ENCODE assay signal across 1 cellular context in the genomic region with DNA sequence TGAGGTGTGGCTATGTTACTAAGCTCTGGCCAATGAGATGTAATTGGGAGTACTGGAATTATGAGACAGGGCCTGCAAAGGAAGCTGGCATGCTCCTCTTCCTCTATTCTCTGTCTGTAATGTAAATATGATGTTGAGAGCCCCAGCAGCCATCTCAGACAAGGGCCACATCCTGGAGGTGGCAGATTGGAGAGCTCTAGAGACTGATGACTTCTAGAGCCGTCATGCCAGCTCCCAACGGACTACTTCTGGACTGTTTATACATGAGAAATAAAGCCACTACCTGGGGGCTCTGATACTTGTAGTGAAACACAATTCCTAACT.
TF ChIP-seq lines count a peak whose summit lies in the region.

No MANE protein-coding gene starts in this region.

TF ChIP-seq in HepG2, 621 proteins besides CTCF, POLR2A, EP300 and RAD21 (continued from another document):
- TF ChIP-seq, protein P1, sequence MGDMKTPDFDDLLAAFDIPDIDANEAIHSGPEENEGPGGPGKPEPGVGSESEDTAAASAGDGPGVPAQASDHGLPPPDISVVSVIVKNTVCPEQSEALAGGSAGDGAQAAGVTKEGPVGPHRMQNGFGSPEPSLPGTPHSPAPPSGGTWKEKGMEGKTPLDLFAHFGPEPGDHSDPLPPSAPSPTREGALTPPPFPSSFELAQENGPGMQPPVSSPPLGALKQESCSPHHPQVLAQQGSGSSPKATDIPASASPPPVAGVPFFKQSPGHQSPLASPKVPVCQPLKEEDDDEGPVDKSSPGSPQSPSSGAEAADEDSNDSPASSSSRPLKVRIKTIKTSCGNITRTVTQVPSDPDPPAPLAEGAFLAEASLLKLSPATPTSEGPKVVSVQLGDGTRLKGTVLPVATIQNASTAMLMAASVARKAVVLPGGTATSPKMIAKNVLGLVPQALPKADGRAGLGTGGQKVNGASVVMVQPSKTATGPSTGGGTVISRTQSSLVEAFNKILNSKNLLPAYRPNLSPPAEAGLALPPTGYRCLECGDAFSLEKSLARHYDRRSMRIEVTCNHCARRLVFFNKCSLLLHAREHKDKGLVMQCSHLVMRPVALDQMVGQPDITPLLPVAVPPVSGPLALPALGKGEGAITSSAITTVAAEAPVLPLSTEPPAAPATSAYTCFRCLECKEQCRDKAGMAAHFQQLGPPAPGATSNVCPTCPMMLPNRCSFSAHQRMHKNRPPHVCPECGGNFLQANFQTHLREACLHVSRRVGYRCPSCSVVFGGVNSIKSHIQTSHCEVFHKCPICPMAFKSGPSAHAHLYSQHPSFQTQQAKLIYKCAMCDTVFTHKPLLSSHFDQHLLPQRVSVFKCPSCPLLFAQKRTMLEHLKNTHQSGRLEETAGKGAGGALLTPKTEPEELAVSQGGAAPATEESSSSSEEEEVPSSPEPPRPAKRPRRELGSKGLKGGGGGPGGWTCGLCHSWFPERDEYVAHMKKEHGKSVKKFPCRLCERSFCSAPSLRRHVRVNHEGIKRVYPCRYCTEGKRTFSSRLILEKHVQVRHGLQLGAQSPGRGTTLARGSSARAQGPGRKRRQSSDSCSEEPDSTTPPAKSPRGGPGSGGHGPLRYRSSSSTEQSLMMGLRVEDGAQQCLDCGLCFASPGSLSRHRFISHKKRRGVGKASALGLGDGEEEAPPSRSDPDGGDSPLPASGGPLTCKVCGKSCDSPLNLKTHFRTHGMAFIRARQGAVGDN (CRISPR knock-in tag; IDR thresholded peaks at IDR 0.05) = no peak
- TF ChIP-seq, protein P2, sequence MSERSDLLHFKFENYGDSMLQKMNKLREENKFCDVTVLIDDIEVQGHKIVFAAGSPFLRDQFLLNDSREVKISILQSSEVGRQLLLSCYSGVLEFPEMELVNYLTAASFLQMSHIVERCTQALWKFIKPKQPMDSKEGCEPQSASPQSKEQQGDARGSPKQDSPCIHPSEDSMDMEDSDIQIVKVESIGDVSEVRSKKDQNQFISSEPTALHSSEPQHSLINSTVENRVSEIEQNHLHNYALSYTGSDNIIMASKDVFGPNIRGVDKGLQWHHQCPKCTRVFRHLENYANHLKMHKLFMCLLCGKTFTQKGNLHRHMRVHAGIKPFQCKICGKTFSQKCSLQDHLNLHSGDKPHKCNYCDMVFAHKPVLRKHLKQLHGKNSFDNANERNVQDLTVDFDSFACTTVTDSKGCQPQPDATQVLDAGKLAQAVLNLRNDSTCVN (CRISPR knock-in tag; IDR thresholded peaks at IDR 0.05; ENCODE audit: borderline replicate concordance) = peak; percentile 54; the same call in 1 of the 2 replicates
